ENCODE assay signal across 8 cellular contexts in genomic region chr1:75786901-75787455, GRCh38. TPM values are rescaled to one million over a fixed set of nuclear protein-coding genes. Genes with fewer than 3 reads are reported as not detected.
DNase-seq lines count a peak whose midpoint lies in the region; ATAC-seq and TF ChIP-seq lines count a peak whose summit lies in the region.

No MANE protein-coding gene starts in this region.

- H3K36me3 Mint-ChIP-seq in naive B cell = peaks cover 9 to 20% of the 10 kb centered on the region in 2 donors

- peaks cover 49% of the 10 kb centered on the region for H3K79me2 ChIP-seq in KMS-11 (ENCODE audit: insufficient read depth, low read depth)

- peaks cover 0 to 2% (median 0%) of the 10 kb centered on the region in 7 donors for H3K9me3 Mint-ChIP-seq in naive B cell

- ATAC-seq in naive B cell (ENCODE audit: low read depth in 2 of 2) (no peak), HG03520 (IDR thresholded peaks at IDR 0.05; ENCODE audit: unreplicated experiment) (no peak), HG03045 (IDR thresholded peaks at IDR 0.05; ENCODE audit: unreplicated experiment) (no peak)

- peaks cover 17% of the 10 kb centered on the region for H3K4me1 ChIP-seq in KMS-11 (ENCODE audit: low read depth, poor library complexity, severe bottlenecking)
- no peaks in the 10 kb centered on the region for H3K4me1 ChIP-seq in colonic mucosa

- no peak overlapping the region for H2AFZ ChIP-seq in KMS-11 (ENCODE audit: low read depth)

- TF ChIP-seq CTCF in AG10803 (conservative IDR thresholded peaks at IDR 0.05; ENCODE audit: low read length) = no peak
- TF ChIP-seq CTCF in KMS-11 (conservative IDR thresholded peaks at IDR 0.05; ENCODE audit: low read depth, low read length) = no peak
- TF ChIP-seq CTCF in colonic mucosa (IDR thresholded peaks at IDR 0.05) = no peak

- no peaks in the 10 kb centered on the region for H3K27me3 Mint-ChIP-seq in naive B cell

- peak overlapping the region; percentile 84 for H3K4me2 ChIP-seq in KMS-11

- peak overlapping the region; percentile 91 to 100 (median 97) for H3K4me3 Mint-ChIP-seq in naive B cell

- H3K27ac Mint-ChIP-seq in naive B cell = peak overlapping the region; percentile 94 to 98 (median 96)

- peaks cover 14% of the 10 kb centered on the region for H4K20me1 ChIP-seq in KMS-11 (ENCODE audit: insufficient read depth)

- H3K4me3 ChIP-seq in AG10803 (ENCODE audit: low read length) (peak overlapping the region; percentile 99), KMS-11 (IDR thresholded peaks at IDR 0.05; ENCODE audit: insufficient read depth, low read depth, low read length) (no peak overlapping the region), colonic mucosa (peak overlapping the region; percentile 44)

- no peaks in the 10 kb centered on the region for H3K9me3 ChIP-seq in colonic mucosa

- H3K4me1 Mint-ChIP-seq in naive B cell = peaks cover 31 to 70% (median 43%) of the 10 kb centered on the region in 3 donors

- peak overlapping the region; percentile 88 for H3K9ac ChIP-seq in KMS-11
- H3K9ac ChIP-seq in colonic mucosa (ENCODE audit: low read depth in 2 of 2, low read length in 2 of 2) = peak overlapping the region; percentile 50 to 89

- no peaks in the 10 kb centered on the region for H3K27me3 ChIP-seq in KMS-11 (ENCODE audit: insufficient read depth, low read depth)
- no peaks in the 10 kb centered on the region for H3K27me3 ChIP-seq in colonic mucosa

- intact Hi-C loops in colonic mucosa (cut with DNase I) = loop anchor here (5.0 kb wide), 1 partner anchor 60 kb away; no protein-coding TSS in a partner anchor

- H3K27ac ChIP-seq in KMS-11 = peak overlapping the region; percentile 68
- peak overlapping the region; percentile 75 for H3K27ac ChIP-seq in colonic mucosa

- H3K36me3 ChIP-seq in KMS-11 (ENCODE audit: insufficient read depth) (peaks cover 9% of the 10 kb centered on the region; the same call in 1 of the 2 replicates), colonic mucosa (no peaks in the 10 kb centered on the region)

- no peak for DNase-seq in AG10803 (ENCODE audit: low read depth)
- no peak for DNase-seq in colonic mucosa
- no peak for DNase-seq in naive B cell
- DNase-seq in activated effector memory CD4-positive, alpha-beta T cell treated with Interleukin-2 at 50 U/mL for 16 hours = no peak
- no peak for DNase-seq in NCI-H1092 (lab: John Stamatoyannopoulos, UW)

RNA-seq across cellular contexts. Expression of gene RABGGTB, which starts 0.9 kb away (rescaled TPM):
- total RNA-seq in colonic mucosa = 10 to 100 TPM; 58.3 to 67.6 TPM
- 10 to 100 TPM in 3 of 6 donors, 1 to 10 TPM in 3; 7.3 to 17.3 (median 10.1) TPM for polyA plus RNA-seq in naive B cell (ENCODE audit: low read depth in 6 of 6)

RNA-seq across cellular contexts. Expression of gene MSH4, which starts 9.7 kb away (rescaled TPM):
- total RNA-seq in colonic mucosa = under 1 TPM; 0.16 to 0.20 TPM
- not detected for polyA plus RNA-seq in naive B cell (ENCODE audit: low read depth in 6 of 6)
